10 cellular contexts compared by ENCODE assay signal in genomic region chr20:62030834-62031434, GRCh38. TPM values are rescaled to one million over a fixed set of nuclear protein-coding genes. Genes with fewer than 3 reads are reported as not detected.
A peak's percentile ranks its signal among the peaks of the same experiment; 100 is the strongest.
DNase-seq lines count a peak whose midpoint lies in the region; ATAC-seq, FAIRE-seq and TF ChIP-seq lines count a peak whose summit lies in the region.
"Had no signal": no experiment of that assay in that cellular context is flagged by ENCODE, and none has a peak within 500 bp of the region (broad histone marks: within the 10 kb centered on the region; RNA-seq: fewer than 3 reads in every experiment).

No MANE protein-coding gene starts in this region.

- H3K27ac Mint-ChIP-seq in activated B cell treated with CpG ODN at 0.5 μM for 24 hours (peak overlapping the region; percentile 83), mesothelial cell of epicardium (peak overlapping the region; percentile 73)

- peaks cover 44% of the 10 kb centered on the region for H3K4me1 Mint-ChIP-seq in activated B cell treated with CpG ODN at 0.5 μM for 24 hours
- H3K4me1 Mint-ChIP-seq in mesothelial cell of epicardium, result peaks cover 21% of the 10 kb centered on the region

- TF ChIP-seq CTCF in activated B cell treated with CpG ODN at 0.5 μM for 24 hours (IDR thresholded peaks at IDR 0.05) (no peak), mesothelial cell of epicardium (IDR thresholded peaks at IDR 0.05; ENCODE audit: unreplicated experiment) (no peak)

- ATAC-seq in HG02642 (IDR thresholded peaks at IDR 0.05; ENCODE audit: poor library complexity, unreplicated experiment) (peak; percentile 69), activated B cell treated with CpG ODN at 0.5 μM for 24 hours (ENCODE audit: low read depth) (peak; percentile 64)

- POLR2A ChIA-PET in activated B cell treated with CpG ODN at 0.5 μM for 24 hours (lab: Charles Lee), result interaction anchor here (0.6 to 1.5 kb wide), 3 partner anchors 35 to 91 kb away, joined by 3 to 8 read pairs (median 5); no protein-coding TSS in a partner anchor

- FAIRE-seq in GM18507 (lab: Jason Lieb, UNC), result peak; percentile 75

- no peaks in the 10 kb centered on the region for H3K27me3 Mint-ChIP-seq in activated B cell treated with CpG ODN at 0.5 μM for 24 hours
- H3K27me3 Mint-ChIP-seq in mesothelial cell of epicardium (ENCODE audit: low read depth), result no peaks in the 10 kb centered on the region

- CTCF ChIA-PET in activated B cell treated with CpG ODN at 0.5 μM for 24 hours (lab: Charles Lee), result interaction anchor here (0.6 kb wide), 1 partner anchor 107 kb away, joined by 4 read pairs; no protein-coding TSS in a partner anchor

- DNase-seq in GM18507 (ENCODE audit: extremely low spot score, insufficient read length, low read depth) (peak; percentile 29), activated B cell treated with CpG ODN at 0.5 μM for 24 hours (no peak), mesothelial cell of epicardium (ENCODE audit: low spot score in 2 of 2, unreplicated experiment in 2 of 2) (no peak), NCI-H187 treated with DMSO at 0.1 percent for 48 hours (lab: John Stamatoyannopoulos, UW) (no peak), NCI-H1417 (lab: John Stamatoyannopoulos, UW) (no peak), SW 1271 (lab: John Stamatoyannopoulos, UW) (no peak), NCI-H2196 treated with DMSO at 0.1 percent for 48 hours (lab: John Stamatoyannopoulos, UW; ENCODE audit: unreplicated experiment) (no peak)
- DNase-seq: anterior cingulate cortex, NCI-H345 had no signal

- intact Hi-C loops in activated B cell treated with CpG ODN at 0.5 μM for 24 hours (cut with micrococcal nuclease), result no loop called here

- H3K36me3 Mint-ChIP-seq in activated B cell treated with CpG ODN at 0.5 μM for 24 hours (ENCODE audit: low read depth) (no peaks in the 10 kb centered on the region), mesothelial cell of epicardium (peaks cover 6% of the 10 kb centered on the region)

- H3K4me3 Mint-ChIP-seq in activated B cell treated with CpG ODN at 0.5 μM for 24 hours (peak overlapping the region; percentile 1), mesothelial cell of epicardium (no peak overlapping the region)

- H3K9me3 Mint-ChIP-seq in activated B cell treated with CpG ODN at 0.5 μM for 24 hours, result no peaks in the 10 kb centered on the region
- H3K9me3 Mint-ChIP-seq in mesothelial cell of epicardium, result peaks cover 8% of the 10 kb centered on the region

RNA-seq across cellular contexts. Expression of gene TAF4, which starts 34.7 kb away (rescaled TPM):
- total RNA-seq in activated B cell treated with CpG ODN at 0.5 μM for 24 hours, result 24.9 and 26.9 TPM in 2 replicates
- 27.5 to 28.8 TPM (median 28.1 TPM) in 3 replicates for total RNA-seq in mesothelial cell of epicardium
